1 cellular context compared by ENCODE assay signal in genomic region chr5:78251663-78252284, GRCh38.
TF ChIP-seq lines count a peak whose summit lies in the region.

No MANE protein-coding gene starts in this region.

TF ChIP-seq in GM23338, 12 proteins besides CTCF, POLR2A, EP300 and RAD21 (continued from another document):
- TF ChIP-seq, protein P1, sequence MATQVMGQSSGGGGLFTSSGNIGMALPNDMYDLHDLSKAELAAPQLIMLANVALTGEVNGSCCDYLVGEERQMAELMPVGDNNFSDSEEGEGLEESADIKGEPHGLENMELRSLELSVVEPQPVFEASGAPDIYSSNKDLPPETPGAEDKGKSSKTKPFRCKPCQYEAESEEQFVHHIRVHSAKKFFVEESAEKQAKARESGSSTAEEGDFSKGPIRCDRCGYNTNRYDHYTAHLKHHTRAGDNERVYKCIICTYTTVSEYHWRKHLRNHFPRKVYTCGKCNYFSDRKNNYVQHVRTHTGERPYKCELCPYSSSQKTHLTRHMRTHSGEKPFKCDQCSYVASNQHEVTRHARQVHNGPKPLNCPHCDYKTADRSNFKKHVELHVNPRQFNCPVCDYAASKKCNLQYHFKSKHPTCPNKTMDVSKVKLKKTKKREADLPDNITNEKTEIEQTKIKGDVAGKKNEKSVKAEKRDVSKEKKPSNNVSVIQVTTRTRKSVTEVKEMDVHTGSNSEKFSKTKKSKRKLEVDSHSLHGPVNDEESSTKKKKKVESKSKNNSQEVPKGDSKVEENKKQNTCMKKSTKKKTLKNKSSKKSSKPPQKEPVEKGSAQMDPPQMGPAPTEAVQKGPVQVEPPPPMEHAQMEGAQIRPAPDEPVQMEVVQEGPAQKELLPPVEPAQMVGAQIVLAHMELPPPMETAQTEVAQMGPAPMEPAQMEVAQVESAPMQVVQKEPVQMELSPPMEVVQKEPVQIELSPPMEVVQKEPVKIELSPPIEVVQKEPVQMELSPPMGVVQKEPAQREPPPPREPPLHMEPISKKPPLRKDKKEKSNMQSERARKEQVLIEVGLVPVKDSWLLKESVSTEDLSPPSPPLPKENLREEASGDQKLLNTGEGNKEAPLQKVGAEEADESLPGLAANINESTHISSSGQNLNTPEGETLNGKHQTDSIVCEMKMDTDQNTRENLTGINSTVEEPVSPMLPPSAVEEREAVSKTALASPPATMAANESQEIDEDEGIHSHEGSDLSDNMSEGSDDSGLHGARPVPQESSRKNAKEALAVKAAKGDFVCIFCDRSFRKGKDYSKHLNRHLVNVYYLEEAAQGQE (IDR thresholded peaks at IDR 0.05; ENCODE audit: unreplicated experiment), result no peak
- no peak for TF ChIP-seq CREB1 (CRISPR knock-in tag; IDR thresholded peaks at IDR 0.05; ENCODE audit: low read depth)
- TF ChIP-seq, protein P2, sequence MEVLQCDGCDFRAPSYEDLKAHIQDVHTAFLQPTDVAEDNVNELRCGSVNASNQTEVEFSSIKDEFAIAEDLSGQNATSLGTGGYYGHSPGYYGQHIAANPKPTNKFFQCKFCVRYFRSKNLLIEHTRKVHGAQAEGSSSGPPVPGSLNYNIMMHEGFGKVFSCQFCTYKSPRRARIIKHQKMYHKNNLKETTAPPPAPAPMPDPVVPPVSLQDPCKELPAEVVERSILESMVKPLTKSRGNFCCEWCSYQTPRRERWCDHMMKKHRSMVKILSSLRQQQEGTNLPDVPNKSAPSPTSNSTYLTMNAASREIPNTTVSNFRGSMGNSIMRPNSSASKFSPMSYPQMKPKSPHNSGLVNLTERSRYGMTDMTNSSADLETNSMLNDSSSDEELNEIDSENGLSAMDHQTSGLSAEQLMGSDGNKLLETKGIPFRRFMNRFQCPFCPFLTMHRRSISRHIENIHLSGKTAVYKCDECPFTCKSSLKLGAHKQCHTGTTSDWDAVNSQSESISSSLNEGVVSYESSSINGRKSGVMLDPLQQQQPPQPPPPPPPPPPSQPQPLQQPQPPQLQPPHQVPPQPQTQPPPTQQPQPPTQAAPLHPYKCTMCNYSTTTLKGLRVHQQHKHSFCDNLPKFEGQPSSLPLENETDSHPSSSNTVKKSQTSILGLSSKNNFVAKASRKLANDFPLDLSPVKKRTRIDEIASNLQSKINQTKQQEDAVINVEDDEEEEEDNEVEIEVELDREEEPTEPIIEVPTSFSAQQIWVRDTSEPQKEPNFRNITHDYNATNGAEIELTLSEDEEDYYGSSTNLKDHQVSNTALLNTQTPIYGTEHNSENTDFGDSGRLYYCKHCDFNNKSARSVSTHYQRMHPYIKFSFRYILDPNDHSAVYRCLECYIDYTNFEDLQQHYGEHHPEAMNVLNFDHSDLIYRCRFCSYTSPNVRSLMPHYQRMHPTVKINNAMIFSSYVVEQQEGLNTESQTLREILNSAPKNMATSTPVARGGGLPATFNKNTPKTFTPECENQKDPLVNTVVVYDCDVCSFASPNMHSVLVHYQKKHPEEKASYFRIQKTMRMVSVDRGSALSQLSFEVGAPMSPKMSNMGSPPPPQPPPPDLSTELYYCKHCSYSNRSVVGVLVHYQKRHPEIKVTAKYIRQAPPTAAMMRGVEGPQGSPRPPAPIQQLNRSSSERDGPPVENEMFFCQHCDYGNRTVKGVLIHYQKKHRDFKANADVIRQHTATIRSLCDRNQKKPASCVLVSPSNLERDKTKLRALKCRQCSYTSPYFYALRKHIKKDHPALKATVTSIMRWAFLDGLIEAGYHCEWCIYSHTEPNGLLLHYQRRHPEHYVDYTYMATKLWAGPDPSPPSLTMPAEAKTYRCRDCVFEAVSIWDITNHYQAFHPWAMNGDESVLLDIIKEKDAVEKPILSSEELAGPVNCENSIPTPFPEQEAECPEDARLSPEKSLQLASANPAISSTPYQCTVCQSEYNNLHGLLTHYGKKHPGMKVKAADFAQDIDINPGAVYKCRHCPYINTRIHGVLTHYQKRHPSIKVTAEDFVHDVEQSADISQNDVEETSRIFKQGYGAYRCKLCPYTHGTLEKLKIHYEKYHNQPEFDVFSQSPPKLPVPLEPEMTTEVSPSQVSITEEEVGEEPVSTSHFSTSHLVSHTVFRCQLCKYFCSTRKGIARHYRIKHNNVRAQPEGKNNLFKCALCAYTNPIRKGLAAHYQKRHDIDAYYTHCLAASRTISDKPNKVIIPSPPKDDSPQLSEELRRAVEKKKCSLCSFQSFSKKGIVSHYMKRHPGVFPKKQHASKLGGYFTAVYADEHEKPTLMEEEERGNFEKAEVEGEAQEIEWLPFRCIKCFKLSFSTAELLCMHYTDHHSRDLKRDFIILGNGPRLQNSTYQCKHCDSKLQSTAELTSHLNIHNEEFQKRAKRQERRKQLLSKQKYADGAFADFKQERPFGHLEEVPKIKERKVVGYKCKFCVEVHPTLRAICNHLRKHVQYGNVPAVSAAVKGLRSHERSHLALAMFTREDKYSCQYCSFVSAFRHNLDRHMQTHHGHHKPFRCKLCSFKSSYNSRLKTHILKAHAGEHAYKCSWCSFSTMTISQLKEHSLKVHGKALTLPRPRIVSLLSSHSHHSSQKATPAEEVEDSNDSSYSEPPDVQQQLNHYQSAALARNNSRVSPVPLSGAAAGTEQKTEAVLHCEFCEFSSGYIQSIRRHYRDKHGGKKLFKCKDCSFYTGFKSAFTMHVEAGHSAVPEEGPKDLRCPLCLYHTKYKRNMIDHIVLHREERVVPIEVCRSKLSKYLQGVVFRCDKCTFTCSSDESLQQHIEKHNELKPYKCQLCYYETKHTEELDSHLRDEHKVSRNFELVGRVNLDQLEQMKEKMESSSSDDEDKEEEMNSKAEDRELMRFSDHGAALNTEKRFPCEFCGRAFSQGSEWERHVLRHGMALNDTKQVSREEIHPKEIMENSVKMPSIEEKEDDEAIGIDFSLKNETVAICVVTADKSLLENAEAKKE (CRISPR knock-in tag; IDR thresholded peaks at IDR 0.05), result no peak
- no peak for TF ChIP-seq EZH2phosphoT487 (IDR thresholded peaks at IDR 0.05; ENCODE audit: unreplicated experiment)
TF ChIP-seq in GM23338: peak in this region for 0.
